Comparison of ENCODE assay signal across 19 cellular contexts in the genomic region with DNA sequence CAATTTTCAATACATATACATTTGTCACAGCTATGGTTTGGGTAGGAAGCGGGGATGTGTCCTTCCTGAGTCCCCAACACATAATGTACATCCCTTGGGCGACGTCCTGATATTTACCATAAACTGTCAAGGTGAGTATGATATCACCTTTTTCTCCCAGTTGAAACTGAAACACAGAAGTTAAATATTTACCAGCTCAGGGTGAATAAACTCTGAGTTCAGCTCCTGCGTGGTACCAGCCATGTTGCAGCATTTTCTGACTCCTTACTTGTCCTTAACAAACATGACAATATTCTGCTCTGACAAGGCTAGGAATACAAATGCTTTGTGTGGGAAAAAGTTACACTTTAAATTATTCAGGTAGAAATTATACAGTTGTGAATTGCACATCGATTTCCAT.
"Had no signal": no experiment of that assay in that cellular context is flagged by ENCODE, and none has a peak within 500 bp of the region (broad histone marks: within the 10 kb centered on the region; RNA-seq: fewer than 3 reads in every experiment).

No MANE protein-coding gene starts in this region.

- H3K27ac ChIP-seq: epithelial cell of prostate, esophagus squamous epithelium, left ventricle myocardium inferior, psoas muscle, sigmoid colon, skin epidermis, stomach, thoracic aorta, transverse colon had no signal

- H3K36me3 ChIP-seq: esophagus squamous epithelium, left ventricle myocardium inferior, sigmoid colon, stomach, thoracic aorta, transverse colon had no signal

- DNase-seq: cerebellar nuclear complex; effector memory CD8-positive, alpha-beta T cell; esophagus squamous epithelium; foreskin fibroblast; left ventricle myocardium inferior; mesenchymal stem cell; midbrain; naive B cell; psoas muscle; sigmoid colon; stimulated activated CD4-positive, alpha-beta T cell treated with anti-CD3 and anti-CD28 coated beads, Interleukin-12 subunit alpha, Interleukin-12 subunit beta, amount 100 ng/mL, for 4 hours; stimulated activated naive CD4-positive, alpha-beta T cell; stomach; substantia nigra; transverse colon had no signal

- H3K4me3 ChIP-seq: esophagus squamous epithelium, left ventricle myocardium inferior, lung, psoas muscle, sigmoid colon, skin epidermis, stomach, thoracic aorta, transverse colon had no signal

- H3K27me3 ChIP-seq: transverse colon had no signal

- H3K9me3 ChIP-seq: esophagus squamous epithelium, left ventricle myocardium inferior, psoas muscle, sigmoid colon, stomach, thoracic aorta, transverse colon had no signal

- H3K4me1 ChIP-seq: left ventricle myocardium inferior, psoas muscle, sigmoid colon, stomach, transverse colon had no signal

- ATAC-seq: effector memory CD8-positive, alpha-beta T cell; psoas muscle had no signal
